8 cellular contexts compared by ENCODE assay signal in genomic region chr19:18340990-18341868, GRCh38. TPM values are rescaled to one million over a fixed set of nuclear protein-coding genes. Genes with fewer than 3 reads are reported as not detected.
A peak's percentile ranks its signal among the peaks of the same experiment; 100 is the strongest.
DNase-seq lines count a peak whose midpoint lies in the region; ATAC-seq and TF ChIP-seq lines count a peak whose summit lies in the region.

No MANE protein-coding gene starts in this region.

- peak overlapping the region; percentile 96 to 98 (median 97) for H3K4me3 ChIP-seq in right lobe of liver

- TF ChIP-seq POLR2A in right lobe of liver (IDR thresholded peaks at IDR 0.05) = no peak

- no peaks in the 10 kb centered on the region for H3K27me3 Mint-ChIP-seq in central memory CD8-positive, alpha-beta T cell

- H3K9me3 Mint-ChIP-seq in central memory CD8-positive, alpha-beta T cell = no peaks in the 10 kb centered on the region

- peaks cover 0 to 24% (median 4%) of the 10 kb centered on the region in 4 donors for H3K36me3 ChIP-seq in right lobe of liver

- peak; percentile 84 for ATAC-seq in activated CD4-positive, CD25-positive, alpha-beta regulatory T cell treated with anti-CD3 and anti-CD28 coated beads, Interleukin-2, amount 50 U/mL, for 24 hours
- peak; percentile 81 for ATAC-seq in central memory CD8-positive, alpha-beta T cell (replicated peaks; ENCODE audit: extremely low read depth, poor library complexity, severe bottlenecking)
- ATAC-seq in right lobe of liver (peak; percentile 63 to 78 (median 74)), HG03571 (IDR thresholded peaks at IDR 0.05; ENCODE audit: unreplicated experiment) (no peak)

- peaks cover 21% of the 10 kb centered on the region for H3K36me3 Mint-ChIP-seq in central memory CD8-positive, alpha-beta T cell (ENCODE audit: insufficient read depth)

- peak overlapping the region; percentile 83 to 88 (median 87) for H3K27ac ChIP-seq in right lobe of liver

- H3K4me1 Mint-ChIP-seq in central memory CD8-positive, alpha-beta T cell = peaks cover 16% of the 10 kb centered on the region

- no peaks in the 10 kb centered on the region for H3K9me3 ChIP-seq in right lobe of liver

- H3K27ac Mint-ChIP-seq in central memory CD8-positive, alpha-beta T cell (ENCODE audit: low read depth) = peak overlapping the region; percentile 91

- intact Hi-C loops in right lobe of liver (cut with DNase I) = loop anchor here in 1 of 2 donors (5.0 kb wide), 1 partner anchor 66 kb away; no protein-coding TSS in a partner anchor

- H3K27me3 ChIP-seq in right lobe of liver = no peaks in the 10 kb centered on the region

- peak in 1 of 4 donors; percentile 16 for TF ChIP-seq CTCF in right lobe of liver (IDR thresholded peaks at IDR 0.05)

- DNase-seq in NCI-H2196 (lab: John Stamatoyannopoulos, UW; ENCODE audit: unreplicated experiment) (peak; percentile 56), NCI-H2196 treated with DMSO at 0.1 percent for 48 hours (lab: John Stamatoyannopoulos, UW; ENCODE audit: unreplicated experiment) (no peak), LHCN-M2 (ENCODE audit: low read depth) (peak; percentile 55), right lobe of liver (peak; percentile 71 to 84 (median 82))
- peak in 1 of 2 donors; percentile 25 for DNase-seq in central memory CD8-positive, alpha-beta T cell (ENCODE audit: low spot score in 2 of 2)
- peak in 2 of 3 experiments; percentile 52 to 55 for DNase-seq in stimulated activated CD4-positive, alpha-beta T cell treated with anti-CD3 and anti-CD28 coated beads, TNF-alpha, amount 100 ng/mL, for 4 hours (ENCODE audit: low read depth in 3 of 3)

- 3% methylated on average over 6 of the region's 18 CpGs for WGBS in right lobe of liver (ENCODE audit: insufficient coverage, low coverage, low lambda C conversion rate, missing lambda C conversion rate)

- H3K4me1 ChIP-seq in right lobe of liver = peaks cover 0 to 33% (median 8%) of the 10 kb centered on the region in 4 donors

- peak overlapping the region; percentile 87 for H3K4me3 Mint-ChIP-seq in central memory CD8-positive, alpha-beta T cell

RNA-seq across cellular contexts. Expression of gene PGPEP1, which starts 0.8 kb away (rescaled TPM):
- total RNA-seq in LHCN-M2 (2014; rRNA removed) (8.0 and 11.0 TPM in 2 replicates), right lobe of liver (10 to 100 TPM; 33.0 to 55.5 (median 40.7) TPM)
- 13.1 TPM for polyA plus RNA-seq in LHCN-M2 (2012)

RNA-seq across cellular contexts. Expression of gene LSM4, which starts 18.4 kb away (rescaled TPM):
- total RNA-seq in LHCN-M2 (2014; rRNA removed) (376 and 434 TPM in 2 replicates), right lobe of liver (100 to 1,000 TPM in 2 of 6 experiments, 10 to 100 TPM in 4; 37.6 to 139 (median 47.3) TPM)
- polyA plus RNA-seq in LHCN-M2 (2012) = 268 TPM

RNA-seq across cellular contexts. Expression of gene GDF15, which starts 44.7 kb away (rescaled TPM):
- total RNA-seq in LHCN-M2 (2014; rRNA removed) (109 and 147 TPM in 2 replicates), right lobe of liver (100 to 1,000 TPM in 2 of 6 experiments, 10 to 100 TPM in 2, 1 to 10 TPM in 1, under 1 TPM in 1; 0.88 to 160 (median 57.5) TPM)
- polyA plus RNA-seq in LHCN-M2 (2012) = 25.4 TPM

RNA-seq across cellular contexts. Expression of gene LRRC25, which starts 56.2 kb away (rescaled TPM):
- total RNA-seq in LHCN-M2 (2014; rRNA removed) (not detected in 2 replicates), right lobe of liver (10 to 100 TPM in 1 of 6 experiments, 1 to 10 TPM in 5; 1.9 to 12.6 (median 3.2) TPM)
- polyA plus RNA-seq in LHCN-M2 (2012) = not detected

RNA-seq across cellular contexts. Expression of gene JUND, which starts 59.8 kb away (rescaled TPM):
- total RNA-seq in LHCN-M2 (2014; rRNA removed) = 47.3 and 60.9 TPM in 2 replicates
- 40.9 TPM for polyA plus RNA-seq in LHCN-M2 (2012)
- total RNA-seq in right lobe of liver = 100 to 1,000 TPM in 4 of 6 experiments, 10 to 100 TPM in 2; 29.3 to 188 (median 134) TPM
